31 cellular contexts compared by ENCODE assay signal in the genomic region with DNA sequence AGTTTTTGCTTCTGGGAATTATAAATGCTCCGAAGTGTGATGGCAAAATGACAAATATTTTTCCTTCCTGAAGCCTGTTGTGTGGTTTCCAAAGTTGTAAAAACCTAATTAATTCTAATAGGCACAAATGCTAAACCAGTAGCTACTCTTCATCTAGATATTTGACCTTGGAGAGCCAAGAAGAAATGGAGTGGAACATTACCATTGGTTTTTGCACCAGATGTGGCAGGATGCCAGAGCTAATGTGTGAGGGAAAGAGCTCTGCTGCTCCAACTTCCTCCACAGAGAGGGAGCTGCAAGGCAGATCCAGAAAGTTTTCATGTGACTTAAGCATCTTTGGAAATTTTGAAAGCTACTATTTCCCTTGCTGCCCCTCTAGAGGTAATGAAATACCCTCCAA.
"Had no signal": no experiment of that assay in that cellular context is flagged by ENCODE, and none has a peak within 500 bp of the region (broad histone marks: within the 10 kb centered on the region; RNA-seq: fewer than 3 reads in every experiment).

No MANE protein-coding gene starts in this region.

- DNase-seq: activated CD4-positive, alpha-beta memory T cell treated with anti-CD3 and anti-CD28 coated beads for 36 hours; activated CD4-positive, alpha-beta T cell treated with anti-CD3 and anti-CD28 coated beads, Interleukin-2, amount 10 ng/mL, durations not matched to agents 24 days and 14 days; activated CD8-positive, alpha-beta memory T cell treated with anti-CD3 and anti-CD28 coated beads, Interleukin-2, amount 50 U/mL, for 4 hours; activated effector memory CD4-positive, alpha-beta T cell treated with anti-CD3 and anti-CD28 coated beads, Interleukin-2, amount 50 U/mL, for 16 hours; activated naive CD4-positive, alpha-beta T cell treated with anti-CD3 and anti-CD28 coated beads for 36 hours; activated naive CD8-positive, alpha-beta T cell treated with anti-CD3 and anti-CD28 coated beads for 36 hours; activated T-cell treated with anti-CD3 and anti-CD28 coated beads, Interleukin-2, amount 50 U/mL, for 1 hour; adrenal gland; aorta; cerebellar nuclear complex; colonic mucosa; effector CD8-positive, alpha-beta T cell; esophagus squamous epithelium; foreskin melanocyte; kidney glomerular epithelial cell; left ventricle myocardium inferior; right lobe of liver; stimulated activated CD4-positive, alpha-beta T cell treated with anti-CD3 and anti-CD28 coated beads, Interleukin-4, amount 100 ng/mL, for 24 hours; stimulated activated CD8-positive, alpha-beta memory T cell treated with anti-CD3 and anti-CD28 coated beads, Interleukin-4, amount 100 ng/mL, for 48 hours; stimulated activated naive B cell treated with anti-CD40 and anti-IgM and Interleukin-4, amounts not matched to agents 10 μg/mL and 1 μg/mL and 100 μg/mL, for 72 hours; stomach; tibial artery had no signal

- H3K4me3 Mint-ChIP-seq: activated CD4-positive, alpha-beta memory T cell treated with anti-CD3 and anti-CD28 coated beads for 36 hours; activated CD4-positive, alpha-beta T cell treated with anti-CD3 and anti-CD28 coated beads, Interleukin-2, amount 10 ng/mL, durations not matched to agents 24 days and 14 days; activated naive CD4-positive, alpha-beta T cell treated with anti-CD3 and anti-CD28 coated beads for 36 hours; activated naive CD8-positive, alpha-beta T cell treated with anti-CD3 and anti-CD28 coated beads for 36 hours; activated T-helper 1 cell treated with anti-CD3 and anti-CD28 coated beads, Interleukin-12 subunit alpha, Interleukin-12 subunit beta, Interleukin-2, Interleukin-4 antibody, amounts not matched to agents 30 ng/mL and 10 ng/mL and 1 ng/mL, durations not matched to agents 14 hours and 24 hours and 36 hours; brain; natural killer cell treated with Interleukin-12 subunit alpha and Interleukin-12 subunit beta and Interleukin-15 and Interleukin-18, amount 100 ng/mL, for 72 hours; stimulated activated naive B cell treated with anti-CD40 and anti-IgM and Interleukin-4, amounts not matched to agents 10 μg/mL and 1 μg/mL and 100 μg/mL, for 72 hours had no signal

- H3K27ac ChIP-seq: adrenal gland, cardiac muscle cell, colonic mucosa, epithelial cell of prostate, esophagus squamous epithelium, heart right ventricle, left ventricle myocardium inferior, right lobe of liver, stomach, tibial artery, VCaP had no signal

- H3K36me3 Mint-ChIP-seq: activated CD4-positive, alpha-beta memory T cell treated with anti-CD3 and anti-CD28 coated beads for 36 hours; activated naive CD8-positive, alpha-beta T cell treated with anti-CD3 and anti-CD28 coated beads for 36 hours; brain; natural killer cell treated with Interleukin-12 subunit alpha and Interleukin-12 subunit beta and Interleukin-15 and Interleukin-18, amount 100 ng/mL, for 72 hours; stimulated activated naive B cell treated with anti-CD40 and anti-IgM and Interleukin-4, amounts not matched to agents 10 μg/mL and 1 μg/mL and 100 μg/mL, for 72 hours had no signal

- H3K9me3 ChIP-seq: adrenal gland, colonic mucosa, esophagus squamous epithelium, heart right ventricle, left ventricle myocardium inferior, mucosa of descending colon, right lobe of liver, stomach, tibial artery had no signal

- H3K4me1 Mint-ChIP-seq: activated CD4-positive, alpha-beta T cell treated with anti-CD3 and anti-CD28 coated beads, Interleukin-2, amount 10 ng/mL, durations not matched to agents 24 days and 14 days; activated naive CD8-positive, alpha-beta T cell treated with anti-CD3 and anti-CD28 coated beads for 36 hours; brain; stimulated activated naive B cell treated with anti-CD40 and anti-IgM and Interleukin-4, amounts not matched to agents 10 μg/mL and 1 μg/mL and 100 μg/mL, for 72 hours had no signal

- H3K4me1 ChIP-seq: adrenal gland, colonic mucosa, esophagus squamous epithelium, heart right ventricle, left ventricle myocardium inferior, right lobe of liver, stomach, tibial artery had no signal

- H3K27ac Mint-ChIP-seq: activated CD4-positive, alpha-beta memory T cell treated with anti-CD3 and anti-CD28 coated beads for 36 hours; activated CD4-positive, alpha-beta T cell treated with anti-CD3 and anti-CD28 coated beads, Interleukin-2, amount 10 ng/mL, durations not matched to agents 24 days and 14 days; activated naive CD4-positive, alpha-beta T cell treated with anti-CD3 and anti-CD28 coated beads for 36 hours; activated naive CD8-positive, alpha-beta T cell treated with anti-CD3 and anti-CD28 coated beads for 36 hours; activated T-helper 1 cell treated with anti-CD3 and anti-CD28 coated beads, Interleukin-12 subunit alpha, Interleukin-12 subunit beta, Interleukin-2, Interleukin-4 antibody, amounts not matched to agents 30 ng/mL and 10 ng/mL and 1 ng/mL, durations not matched to agents 14 hours and 24 hours and 36 hours; brain; natural killer cell treated with Interleukin-12 subunit alpha and Interleukin-12 subunit beta and Interleukin-15 and Interleukin-18, amount 100 ng/mL, for 72 hours; stimulated activated naive B cell treated with anti-CD40 and anti-IgM and Interleukin-4, amounts not matched to agents 10 μg/mL and 1 μg/mL and 100 μg/mL, for 72 hours had no signal

- H3K36me3 ChIP-seq: adrenal gland, cardiac muscle cell, colonic mucosa, esophagus squamous epithelium, heart right ventricle, left ventricle myocardium inferior, right lobe of liver, stomach, tibial artery had no signal

- ATAC-seq: heart right ventricle; mucosa of descending colon; natural killer cell treated with Interleukin-12 subunit alpha and Interleukin-12 subunit beta and Interleukin-15 and Interleukin-18, amount 100 ng/mL, for 72 hours; right lobe of liver; stimulated activated naive B cell treated with anti-CD40 and anti-IgM and Interleukin-4, amounts not matched to agents 10 μg/mL and 1 μg/mL and 100 μg/mL, for 72 hours had no signal

- H3K4me3 ChIP-seq: adrenal gland, cardiac muscle cell, colonic mucosa, esophagus squamous epithelium, heart right ventricle, left ventricle myocardium inferior, lung, mucosa of descending colon, right lobe of liver, stomach, tibial artery had no signal

- H3K27me3 ChIP-seq: adrenal gland, cardiac muscle cell, colonic mucosa, esophagus squamous epithelium, right lobe of liver, stomach, tibial artery had no signal

- H3K9me3 Mint-ChIP-seq: activated CD4-positive, alpha-beta memory T cell treated with anti-CD3 and anti-CD28 coated beads for 36 hours; activated CD4-positive, alpha-beta T cell treated with anti-CD3 and anti-CD28 coated beads, Interleukin-2, amount 10 ng/mL, durations not matched to agents 24 days and 14 days; activated naive CD4-positive, alpha-beta T cell treated with anti-CD3 and anti-CD28 coated beads for 36 hours; activated naive CD8-positive, alpha-beta T cell treated with anti-CD3 and anti-CD28 coated beads for 36 hours; activated T-helper 1 cell treated with anti-CD3 and anti-CD28 coated beads, Interleukin-12 subunit alpha, Interleukin-12 subunit beta, Interleukin-2, Interleukin-4 antibody, amounts not matched to agents 30 ng/mL and 10 ng/mL and 1 ng/mL, durations not matched to agents 14 hours and 24 hours and 36 hours; brain; natural killer cell treated with Interleukin-12 subunit alpha and Interleukin-12 subunit beta and Interleukin-15 and Interleukin-18, amount 100 ng/mL, for 72 hours; stimulated activated naive B cell treated with anti-CD40 and anti-IgM and Interleukin-4, amounts not matched to agents 10 μg/mL and 1 μg/mL and 100 μg/mL, for 72 hours had no signal
